Comparison of ENCODE assay signal across 1 cellular context in the genomic region with DNA sequence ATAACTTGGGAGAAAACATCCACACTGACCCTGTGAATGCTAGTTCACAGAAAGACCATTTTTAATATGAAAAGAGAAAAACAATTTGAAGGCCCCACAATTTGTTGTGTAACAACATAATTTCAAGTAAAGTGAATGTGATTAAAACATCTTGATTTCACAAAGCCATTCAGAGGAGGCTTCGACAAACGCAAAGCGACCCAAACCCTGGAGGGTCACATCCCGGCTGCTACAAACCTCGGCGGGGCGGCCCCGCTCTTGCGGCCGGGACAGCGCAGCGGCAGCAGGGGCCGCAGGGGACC.
TF ChIP-seq lines count a peak whose summit lies in the region.

No MANE protein-coding gene starts in this region.

TF ChIP-seq in GM23338, 12 proteins besides CTCF, POLR2A, EP300 and RAD21 (continued from another document):
- TF ChIP-seq, protein P1, sequence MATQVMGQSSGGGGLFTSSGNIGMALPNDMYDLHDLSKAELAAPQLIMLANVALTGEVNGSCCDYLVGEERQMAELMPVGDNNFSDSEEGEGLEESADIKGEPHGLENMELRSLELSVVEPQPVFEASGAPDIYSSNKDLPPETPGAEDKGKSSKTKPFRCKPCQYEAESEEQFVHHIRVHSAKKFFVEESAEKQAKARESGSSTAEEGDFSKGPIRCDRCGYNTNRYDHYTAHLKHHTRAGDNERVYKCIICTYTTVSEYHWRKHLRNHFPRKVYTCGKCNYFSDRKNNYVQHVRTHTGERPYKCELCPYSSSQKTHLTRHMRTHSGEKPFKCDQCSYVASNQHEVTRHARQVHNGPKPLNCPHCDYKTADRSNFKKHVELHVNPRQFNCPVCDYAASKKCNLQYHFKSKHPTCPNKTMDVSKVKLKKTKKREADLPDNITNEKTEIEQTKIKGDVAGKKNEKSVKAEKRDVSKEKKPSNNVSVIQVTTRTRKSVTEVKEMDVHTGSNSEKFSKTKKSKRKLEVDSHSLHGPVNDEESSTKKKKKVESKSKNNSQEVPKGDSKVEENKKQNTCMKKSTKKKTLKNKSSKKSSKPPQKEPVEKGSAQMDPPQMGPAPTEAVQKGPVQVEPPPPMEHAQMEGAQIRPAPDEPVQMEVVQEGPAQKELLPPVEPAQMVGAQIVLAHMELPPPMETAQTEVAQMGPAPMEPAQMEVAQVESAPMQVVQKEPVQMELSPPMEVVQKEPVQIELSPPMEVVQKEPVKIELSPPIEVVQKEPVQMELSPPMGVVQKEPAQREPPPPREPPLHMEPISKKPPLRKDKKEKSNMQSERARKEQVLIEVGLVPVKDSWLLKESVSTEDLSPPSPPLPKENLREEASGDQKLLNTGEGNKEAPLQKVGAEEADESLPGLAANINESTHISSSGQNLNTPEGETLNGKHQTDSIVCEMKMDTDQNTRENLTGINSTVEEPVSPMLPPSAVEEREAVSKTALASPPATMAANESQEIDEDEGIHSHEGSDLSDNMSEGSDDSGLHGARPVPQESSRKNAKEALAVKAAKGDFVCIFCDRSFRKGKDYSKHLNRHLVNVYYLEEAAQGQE (IDR thresholded peaks at IDR 0.05; ENCODE audit: unreplicated experiment) = no peak
- TF ChIP-seq EZH2phosphoT487 (IDR thresholded peaks at IDR 0.05; ENCODE audit: unreplicated experiment) = peak; percentile 49
- TF ChIP-seq, protein P2, sequence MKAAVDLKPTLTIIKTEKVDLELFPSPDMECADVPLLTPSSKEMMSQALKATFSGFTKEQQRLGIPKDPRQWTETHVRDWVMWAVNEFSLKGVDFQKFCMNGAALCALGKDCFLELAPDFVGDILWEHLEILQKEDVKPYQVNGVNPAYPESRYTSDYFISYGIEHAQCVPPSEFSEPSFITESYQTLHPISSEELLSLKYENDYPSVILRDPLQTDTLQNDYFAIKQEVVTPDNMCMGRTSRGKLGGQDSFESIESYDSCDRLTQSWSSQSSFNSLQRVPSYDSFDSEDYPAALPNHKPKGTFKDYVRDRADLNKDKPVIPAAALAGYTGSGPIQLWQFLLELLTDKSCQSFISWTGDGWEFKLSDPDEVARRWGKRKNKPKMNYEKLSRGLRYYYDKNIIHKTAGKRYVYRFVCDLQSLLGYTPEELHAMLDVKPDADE (IDR thresholded peaks at IDR 0.05) = no peak
- no peak for TF ChIP-seq ZNF331 (CRISPR knock-in tag; IDR thresholded peaks at IDR 0.05; ENCODE audit: low read depth)
- no peak for TF ChIP-seq NANOG (IDR thresholded peaks at IDR 0.05; ENCODE audit: borderline replicate concordance)
- no peak for TF ChIP-seq POLR2AphosphoS5 (IDR thresholded peaks at IDR 0.05; ENCODE audit: low read depth)
- no peak for TF ChIP-seq ZNF114 (CRISPR knock-in tag; IDR thresholded peaks at IDR 0.05)
- TF ChIP-seq EZH2 (IDR thresholded peaks at IDR 0.05; ENCODE audit: low read depth, unreplicated experiment) = peak; percentile 96
- no peak for TF ChIP-seq STAT1 (IDR thresholded peaks at IDR 0.05; ENCODE audit: unreplicated experiment)
